8 cellular contexts compared by ENCODE assay signal in genomic region chr16:23836404-23837291, GRCh38. TPM values are rescaled to one million over a fixed set of nuclear protein-coding genes. Genes with fewer than 3 reads are reported as not detected.
A peak's percentile ranks its signal among the peaks of the same experiment; 100 is the strongest.
DNase-seq lines count a peak whose midpoint lies in the region; ATAC-seq and TF ChIP-seq lines count a peak whose summit lies in the region.

No MANE protein-coding gene starts in this region.

- H3K4me3 ChIP-seq in gastroesophageal sphincter (peak overlapping the region; percentile 41 to 55), prostate gland (peak overlapping the region; percentile 30 to 34), GM23248 (no peak overlapping the region)

- ATAC-seq in HG03521 (IDR thresholded peaks at IDR 0.05; ENCODE audit: unreplicated experiment), result peak; percentile 16
- peak; percentile 33 for ATAC-seq in gastroesophageal sphincter

- 1 to 3% methylated on average over 7 to 23 of the region's 62 CpGs for WGBS in gastroesophageal sphincter (ENCODE audit: low coverage in 1 of 2), 2 donors
- WGBS in prostate gland, result 8% methylated on average over 59 of the region's 62 CpGs
- WGBS in GM23248 (ENCODE audit: low coverage in 1 of 2, low lambda C conversion rate in 2 of 2, missing lambda C conversion rate in 2 of 2), 2 experiments, result 2 to 4% methylated on average over 26 to 54 of the region's 62 CpGs

- DNase-seq in activated CD4-positive, alpha-beta T cell treated with anti-CD3 and anti-CD28 coated beads, Interleukin-2, amount 50 U/mL, for 4 hours, result peak; percentile 41 to 42
- DNase-seq in prostate gland (ENCODE audit: low spot score), result no peak
- DNase-seq in GM23248, result no peak
- DNase-seq in NCI-H146 (lab: John Stamatoyannopoulos, UW), result no peak
- no peak for DNase-seq in HuH-7.5 (ENCODE audit: low spot score)

- intact Hi-C loops in prostate gland (cut with DNase I), result loop anchor here (5.0 kb wide), 1 partner anchor 66 kb away; no protein-coding TSS in a partner anchor

- H3K9me2 ChIP-seq in GM23248 (ENCODE audit: insufficient read depth), result no peaks in the 10 kb centered on the region

- no peaks in the 10 kb centered on the region for H3K79me2 ChIP-seq in GM23248 (ENCODE audit: insufficient read depth)

- no peaks in the 10 kb centered on the region for H4K20me1 ChIP-seq in GM23248 (ENCODE audit: insufficient read depth)

- peak in 1 of 4 experiments; percentile 26 for TF ChIP-seq CTCF in gastroesophageal sphincter (IDR thresholded peaks at IDR 0.05)
- TF ChIP-seq CTCF in prostate gland (IDR thresholded peaks at IDR 0.05), result no peak

- in situ Hi-C loops in GM23248 (cut with MboI), result no loop called here

- no peak overlapping the region for H3K4me2 ChIP-seq in GM23248 (ENCODE audit: unreplicated experiment)

- H3K27me3 ChIP-seq in gastroesophageal sphincter (peaks cover 88% of the 10 kb centered on the region), prostate gland (replicated peaks; ENCODE audit: insufficient read depth) (peaks cover 5% of the 10 kb centered on the region), GM23248 (replicated peaks; ENCODE audit: insufficient read depth) (peaks cover 33% of the 10 kb centered on the region)

- TF ChIP-seq POLR2A in GM19099 (IDR thresholded peaks at IDR 0.05; ENCODE audit: extremely low read depth, insufficient read length, low read depth) (peak; percentile 49), gastroesophageal sphincter (IDR thresholded peaks at IDR 0.05) (no peak), prostate gland (IDR thresholded peaks at IDR 0.05) (no peak)

- H3K9ac ChIP-seq in GM23248, result no peak overlapping the region

- H3K9me3 ChIP-seq in gastroesophageal sphincter (no peaks in the 10 kb centered on the region), prostate gland (no peaks in the 10 kb centered on the region), GM23248 (ENCODE audit: low read depth) (no peaks in the 10 kb centered on the region)

- H3K4me1 ChIP-seq in gastroesophageal sphincter (peaks cover 0 to 26% (median 5%) of the 10 kb centered on the region in 3 donors), prostate gland (replicated peaks) (no peaks in the 10 kb centered on the region), GM23248 (ENCODE audit: insufficient read depth) (no peaks in the 10 kb centered on the region)

- no peak for TF ChIP-seq EP300 in gastroesophageal sphincter (IDR thresholded peaks at IDR 0.05)

- no peaks in the 10 kb centered on the region for H3F3A ChIP-seq in GM23248 (ENCODE audit: insufficient read depth)

- H3K27ac ChIP-seq in gastroesophageal sphincter, result peak overlapping the region in 1 of 4 donors; percentile 58
- H3K27ac ChIP-seq in prostate gland, result no peak overlapping the region
- no peak overlapping the region for H3K27ac ChIP-seq in GM23248

- no peak overlapping the region for H2AFZ ChIP-seq in GM23248

- no peaks in the 10 kb centered on the region for H3K36me3 ChIP-seq in gastroesophageal sphincter
- no peaks in the 10 kb centered on the region for H3K36me3 ChIP-seq in prostate gland
- H3K36me3 ChIP-seq in GM23248 (ENCODE audit: low read depth), result no peaks in the 10 kb centered on the region

RNA-seq across cellular contexts. Expression of gene PRKCB, which starts 0.9 kb away (rescaled TPM):
- total RNA-seq in gastroesophageal sphincter, result 10 to 100 TPM; 10.7 to 23.9 (median 18.2) TPM
- total RNA-seq in prostate gland, result 10 to 100 TPM in 1 of 2 donors, 1 to 10 TPM in 1; 2.9 to 28.6 TPM
- total RNA-seq in GM23248 (2014; rRNA removed; shearing (Covaris generic)), result not detected in 2 replicates
- polyA plus RNA-seq in GM23248 (2016; fragmentation: Nextera tagmentation; extraction: Ambion mirVana), result not detected in 2 replicates

Comparison
In these comparisons a context has a peak if more than half of its experiments do, and no peak if none do; other contexts are left out.
1. DNase-seq: peak in activated CD4-positive, alpha-beta T cell treated with anti-CD3 and anti-CD28 coated beads, Interleukin-2, amount 50 U/mL, for 4 hours (2 of 2); none in prostate gland (single experiment), GM23248 (single experiment), NCI-H146 (single experiment) and HuH-7.5 (single experiment).